In genomic region chr1:211188721-211189120, GRCh38 we compare ENCODE assay signal across 6 cellular contexts. TPM values are rescaled to one million over a fixed set of nuclear protein-coding genes. Genes with fewer than 3 reads are reported as not detected.
"Had no signal": no experiment of that assay in that cellular context is flagged by ENCODE, and none has a peak within 500 bp of the region (broad histone marks: within the 10 kb centered on the region; RNA-seq: fewer than 3 reads in every experiment).

No MANE protein-coding gene starts in this region.

RNA-seq across cellular contexts. Expression of gene KCNH1, which starts 54.8 kb away (rescaled TPM):
- total RNA-seq: dermis microvascular lymphatic vessel endothelial cell; lower leg skin; lung microvascular endothelial cell; naive thymus-derived CD8-positive, alpha-beta T cell; right atrium auricular region had no signal
- polyA plus RNA-seq: heart right ventricle; naive thymus-derived CD8-positive, alpha-beta T cell had no signal
